ENCODE assay signal across 1 cellular context in the genomic region with DNA sequence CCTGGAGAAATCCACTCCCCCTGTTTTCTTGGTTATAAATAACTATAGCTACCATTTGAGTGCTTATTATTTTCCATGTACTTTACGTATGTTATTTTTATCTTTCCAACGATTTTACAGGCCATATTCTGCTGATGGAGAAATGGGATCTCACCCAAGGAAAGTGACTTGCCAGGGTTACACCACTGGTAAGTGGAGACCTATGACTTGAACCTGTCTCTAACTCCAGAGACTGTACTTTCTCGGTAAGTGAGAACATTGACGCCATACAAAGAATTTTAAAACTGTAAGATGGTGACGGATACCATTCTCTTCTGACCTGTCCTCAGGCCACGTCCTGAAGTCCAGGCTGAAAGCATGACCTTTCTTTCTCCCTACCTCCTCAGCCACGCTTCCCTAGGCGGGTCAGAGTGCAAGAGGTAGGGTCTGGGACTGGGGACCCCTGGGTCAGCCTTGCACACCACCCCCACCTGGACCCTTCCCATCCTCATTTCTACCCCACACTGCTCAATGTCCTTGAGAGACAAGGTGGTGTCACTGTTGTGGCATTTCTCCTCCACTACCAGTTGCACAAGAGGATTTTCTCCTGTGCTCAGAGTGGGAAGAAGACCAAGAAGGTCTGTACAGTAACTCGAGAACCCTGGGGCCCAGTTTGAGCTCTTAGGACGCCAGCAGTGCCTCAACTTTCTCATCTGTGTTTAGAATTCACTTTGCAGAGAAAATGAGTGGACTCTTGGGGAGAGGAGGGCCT.
TF ChIP-seq lines count a peak whose summit lies in the region.

No MANE protein-coding gene starts in this region.

TF ChIP-seq in WTC11, 78 proteins besides CTCF, POLR2A, EP300 and RAD21 (continued from another document):
- TF ChIP-seq, protein P1, sequence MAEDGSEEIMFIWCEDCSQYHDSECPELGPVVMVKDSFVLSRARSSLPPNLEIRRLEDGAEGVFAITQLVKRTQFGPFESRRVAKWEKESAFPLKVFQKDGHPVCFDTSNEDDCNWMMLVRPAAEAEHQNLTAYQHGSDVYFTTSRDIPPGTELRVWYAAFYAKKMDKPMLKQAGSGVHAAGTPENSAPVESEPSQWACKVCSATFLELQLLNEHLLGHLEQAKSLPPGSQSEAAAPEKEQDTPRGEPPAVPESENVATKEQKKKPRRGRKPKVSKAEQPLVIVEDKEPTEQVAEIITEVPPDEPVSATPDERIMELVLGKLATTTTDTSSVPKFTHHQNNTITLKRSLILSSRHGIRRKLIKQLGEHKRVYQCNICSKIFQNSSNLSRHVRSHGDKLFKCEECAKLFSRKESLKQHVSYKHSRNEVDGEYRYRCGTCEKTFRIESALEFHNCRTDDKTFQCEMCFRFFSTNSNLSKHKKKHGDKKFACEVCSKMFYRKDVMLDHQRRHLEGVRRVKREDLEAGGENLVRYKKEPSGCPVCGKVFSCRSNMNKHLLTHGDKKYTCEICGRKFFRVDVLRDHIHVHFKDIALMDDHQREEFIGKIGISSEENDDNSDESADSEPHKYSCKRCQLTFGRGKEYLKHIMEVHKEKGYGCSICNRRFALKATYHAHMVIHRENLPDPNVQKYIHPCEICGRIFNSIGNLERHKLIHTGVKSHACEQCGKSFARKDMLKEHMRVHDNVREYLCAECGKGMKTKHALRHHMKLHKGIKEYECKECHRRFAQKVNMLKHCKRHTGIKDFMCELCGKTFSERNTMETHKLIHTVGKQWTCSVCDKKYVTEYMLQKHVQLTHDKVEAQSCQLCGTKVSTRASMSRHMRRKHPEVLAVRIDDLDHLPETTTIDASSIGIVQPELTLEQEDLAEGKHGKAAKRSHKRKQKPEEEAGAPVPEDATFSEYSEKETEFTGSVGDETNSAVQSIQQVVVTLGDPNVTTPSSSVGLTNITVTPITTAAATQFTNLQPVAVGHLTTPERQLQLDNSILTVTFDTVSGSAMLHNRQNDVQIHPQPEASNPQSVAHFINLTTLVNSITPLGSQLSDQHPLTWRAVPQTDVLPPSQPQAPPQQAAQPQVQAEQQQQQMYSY (CRISPR knock-in tag; IDR thresholded peaks at IDR 0.05), result no peak
